In genomic region chr14:53943751-53944083, GRCh38 we compare ENCODE assay signal across 24 cellular contexts. TPM values are rescaled to one million over a fixed set of nuclear protein-coding genes. Genes with fewer than 3 reads are reported as not detected.
DNase-seq lines count a peak whose midpoint lies in the region; ATAC-seq, FAIRE-seq and TF ChIP-seq lines count a peak whose summit lies in the region.
"Had no signal": no experiment of that assay in that cellular context is flagged by ENCODE, and none has a peak within 500 bp of the region (broad histone marks: within the 10 kb centered on the region; RNA-seq: fewer than 3 reads in every experiment).

No MANE protein-coding gene starts in this region.

- H4K8ac ChIP-seq in H1 (ENCODE audit: extremely low read depth, insufficient read depth, low read length), result no peak overlapping the region

- H3K79me2 ChIP-seq in H1 (ENCODE audit: control insufficient read depth in 1 of 2, insufficient read depth in 2 of 2, low read length in 2 of 2) (no peaks in the 10 kb centered on the region), neural progenitor cell (ENCODE audit: low read depth) (no peaks in the 10 kb centered on the region), GM23248 (ENCODE audit: insufficient read depth) (no peaks in the 10 kb centered on the region)

- no peak for TF ChIP-seq EP300 in H1 (IDR thresholded peaks at IDR 0.05; ENCODE audit: borderline replicate concordance in 1 of 2, low read depth in 2 of 2, low read length in 2 of 2)

- H3K9ac ChIP-seq in HUES48 (ENCODE audit: low read depth, low read length) (no peak overlapping the region; the same call in 1 of the 2 replicates), H1 (replicated peaks in 1 of 4; ENCODE audit: extremely low read depth in 1 of 4, low read depth in 3 of 4, low read length in 3 of 4) (no peak overlapping the region), neural progenitor cell (no peak overlapping the region), GM23248 (no peak overlapping the region)

- TF ChIP-seq CTCF in H1 (IDR thresholded peaks at IDR 0.05; ENCODE audit: control extremely low read depth in 1 of 3, insufficient read depth in 1 of 3, low read depth in 1 of 3, low read length in 3 of 3) (no peak), neural progenitor cell (IDR thresholded peaks at IDR 0.05) (no peak)

- no peak overlapping the region for H3K56ac ChIP-seq in H1 (replicated peaks; ENCODE audit: insufficient read length, low read depth, low read length)

- H3K27ac Mint-ChIP-seq in neural progenitor cell, result no peak overlapping the region
- no peak overlapping the region for H3K27ac Mint-ChIP-seq in stimulated activated effector memory CD8-positive, alpha-beta T cell treated with anti-CD3 and anti-CD28 coated beads, Interleukin-12 subunit alpha, Interleukin-12 subunit beta, amount 100 ng/mL, for 72 hours
- H3K27ac Mint-ChIP-seq: activated CD4-positive, alpha-beta T cell treated with anti-CD3 and anti-CD28 coated beads, Interleukin-2, amount 10 ng/mL, durations not matched to agents 24 days and 14 days; activated T-cell treated with anti-CD3 and anti-CD28 coated beads, Interleukin-2, amount 50 U/mL, for 24 hours; CD4-positive, CD25-positive, alpha-beta regulatory T cell; naive thymus-derived CD8-positive, alpha-beta T cell had no signal

- H3K23me2 ChIP-seq in H1 (ENCODE audit: low read depth, low read length), result peaks cover 8% of the 10 kb centered on the region

- peak overlapping the region; percentile 54; the same call in 1 of the 2 replicates for H2AK5ac ChIP-seq in H1 (ENCODE audit: low read depth, low read length)

- H3K4me2 ChIP-seq in H1 (ENCODE audit: insufficient read depth in 1 of 2, low read depth in 2 of 2, low read length in 2 of 2) (peak overlapping the region; percentile 50 to 86), neural progenitor cell (peak overlapping the region; percentile 48), GM23248 (ENCODE audit: unreplicated experiment) (no peak overlapping the region)
- H3K4me2 ChIP-seq: PC-9 had no signal

- no peak overlapping the region for H3K23ac ChIP-seq in H1 (ENCODE audit: insufficient read length)

- CTCF ChIA-PET in H1 (lab: Charles Lee; ENCODE audit: partially characterized antibody), result interaction anchor here (1.1 kb wide), 1 partner anchor 385 kb away, joined by 3 read pairs; no protein-coding TSS in a partner anchor

- no peak overlapping the region for H4K91ac ChIP-seq in H1 (replicated peaks; ENCODE audit: insufficient read length, low read length)

- WGBS in H1 (ENCODE audit: extremely low coverage in 1 of 2, insufficient coverage in 1 of 2, insufficient read length in 1 of 2, insufficient replicate concordance in 2 of 2, low coverage in 1 of 2, low lambda C conversion rate in 2 of 2, missing lambda C conversion rate in 1 of 2), 2 experiments, result 28% methylated on average over 2 of the region's 2 CpGs; no CpG with 5 or more reads in 1 of the 2 experiments
- WGBS in GM23248 (ENCODE audit: low coverage in 1 of 2, low lambda C conversion rate in 2 of 2, missing lambda C conversion rate in 2 of 2), 2 experiments, result 42 to 54% methylated on average over 2 of the region's 2 CpGs

- no peak overlapping the region for H2BK20ac ChIP-seq in H1 (ENCODE audit: low read length)

- no peak overlapping the region for H3K4me3 Mint-ChIP-seq in neural progenitor cell
- no peak overlapping the region for H3K4me3 Mint-ChIP-seq in stimulated activated effector memory CD8-positive, alpha-beta T cell treated with anti-CD3 and anti-CD28 coated beads, Interleukin-12 subunit alpha, Interleukin-12 subunit beta, amount 100 ng/mL, for 72 hours
- H3K4me3 Mint-ChIP-seq: activated CD4-positive, alpha-beta T cell treated with anti-CD3 and anti-CD28 coated beads, Interleukin-2, amount 10 ng/mL, durations not matched to agents 24 days and 14 days; activated T-cell treated with anti-CD3 and anti-CD28 coated beads, Interleukin-2, amount 50 U/mL, for 24 hours; CD4-positive, CD25-positive, alpha-beta regulatory T cell; naive thymus-derived CD8-positive, alpha-beta T cell had no signal

- no peaks in the 10 kb centered on the region for H3K79me1 ChIP-seq in H1 (ENCODE audit: low read depth, low read length)

- H2BK5ac ChIP-seq in H1 (ENCODE audit: low read depth, low read length), result no peak overlapping the region; the same call in 1 of the 2 replicates

- H4K20me1 ChIP-seq in H1 (replicated peaks in 1 of 2; ENCODE audit: control insufficient read depth in 1 of 2, insufficient read depth in 2 of 2, low read length in 2 of 2) (no peaks in the 10 kb centered on the region), neural progenitor cell (ENCODE audit: low read depth) (peaks cover 22% of the 10 kb centered on the region), GM23248 (ENCODE audit: insufficient read depth) (no peaks in the 10 kb centered on the region)

- H3K27me3 ChIP-seq in HUES48 (ENCODE audit: control insufficient read depth, insufficient read depth, low read length) (peaks cover 51% of the 10 kb centered on the region), H1 (replicated peaks in 1 of 4; ENCODE audit: control insufficient read depth in 3 of 4, extremely low read depth in 1 of 4, insufficient read depth in 3 of 4, low read length in 3 of 4) (peaks cover 7 to 32% (median 26%) of the 10 kb centered on the region in 4 experiments), neural progenitor cell (peaks cover 49% of the 10 kb centered on the region), GM23248 (replicated peaks; ENCODE audit: insufficient read depth) (peaks cover 27% of the 10 kb centered on the region)

- H3K9me3 ChIP-seq in HUES48 (ENCODE audit: control insufficient read depth, insufficient read depth, low read length), result no peaks in the 10 kb centered on the region
- no peaks in the 10 kb centered on the region for H3K9me3 ChIP-seq in H1 (ENCODE audit: insufficient read depth in 2 of 2, low read depth in 1 of 2, low read length in 1 of 2)
- H3K9me3 ChIP-seq in neural progenitor cell (ENCODE audit: low read depth), result no peaks in the 10 kb centered on the region
- H3K9me3 ChIP-seq in GM23248 (ENCODE audit: low read depth), result no peaks in the 10 kb centered on the region
- H3K9me3 ChIP-seq: spleen had no signal

- DNase-seq in G401 (ENCODE audit: low spot score) (peak; percentile 43), H1 (ENCODE audit: low read depth in 1 of 2, low spot score in 2 of 2) (no peak), neural progenitor cell (ENCODE audit: low spot score) (no peak), GM23248 (no peak)
- no peak for DNase-seq in stimulated activated effector memory CD8-positive, alpha-beta T cell treated with anti-CD3 and anti-CD28 coated beads, Interleukin-12 subunit alpha, Interleukin-12 subunit beta, amount 100 ng/mL, for 72 hours (ENCODE audit: low spot score in 2 of 2)
- DNase-seq: activated CD4-positive, alpha-beta T cell treated with anti-CD3 and anti-CD28 coated beads, Interleukin-2, amount 10 ng/mL, durations not matched to agents 24 days and 14 days; activated gamma-delta T cell; activated T-cell treated with anti-CD3 and anti-CD28 coated beads, Interleukin-2, amount 50 U/mL, for 24 hours; CD4-positive, CD25-positive, alpha-beta regulatory T cell; central memory CD4-positive, alpha-beta T cell; dorsolateral prefrontal cortex; islet precursor cell; left ventricle myocardium superior; naive thymus-derived CD8-positive, alpha-beta T cell; NCI-H187 treated with DMSO at 0.1 percent for 48 hours; NCI-H2171 treated with DMSO at 0.1 percent for 48 hours; NK-92 treated with Interleukin-12 subunit alpha and Interleukin-12 subunit beta, amount 100 ng/mL, for 24 hours; PC-9; spleen; stimulated activated CD4-positive, alpha-beta T cell treated with anti-CD3 and anti-CD28 coated beads, Interleukin-2, amount 100 ng/mL, for 48 hours; trophoblast cell had no signal

- in situ Hi-C loops in G401 (cut with HindIII; ENCODE audit: low sequenced_read_pairs), result loop anchor here (25.0 kb wide), 1 partner anchor 394 kb away; no protein-coding TSS in a partner anchor
- in situ Hi-C loops in GM23248 (cut with MboI), result no loop called here

- no peak overlapping the region for H4K5ac ChIP-seq in H1 (ENCODE audit: insufficient read length, low read depth, low read length)

- H3K4ac ChIP-seq in H1 (replicated peaks; ENCODE audit: insufficient read length, low read depth, low read length), result no peak overlapping the region

- peak overlapping the region; percentile 88 for H3K27ac ChIP-seq in HUES48 (ENCODE audit: low read depth, low read length)
- no peak overlapping the region for H3K27ac ChIP-seq in H1 (ENCODE audit: low read depth, low read length)
- no peak overlapping the region for H3K27ac ChIP-seq in neural progenitor cell
- no peak overlapping the region for H3K27ac ChIP-seq in GM23248
- H3K27ac ChIP-seq: dorsolateral prefrontal cortex, PC-9, spleen had no signal

- H3K4me1 ChIP-seq in HUES48 (ENCODE audit: control insufficient read depth, insufficient read depth, low read length) (peaks cover 56% of the 10 kb centered on the region), H1 (replicated peaks in 1 of 4; ENCODE audit: control insufficient read depth in 3 of 4, insufficient read depth in 4 of 4, low read length in 3 of 4) (peaks cover 3 to 24% (median 19%) of the 10 kb centered on the region in 4 experiments), neural progenitor cell (peaks cover 54% of the 10 kb centered on the region), GM23248 (ENCODE audit: insufficient read depth) (no peaks in the 10 kb centered on the region)

- H3K4me1 Mint-ChIP-seq in neural progenitor cell, result peaks cover 57% of the 10 kb centered on the region
- no peaks in the 10 kb centered on the region for H3K4me1 Mint-ChIP-seq in stimulated activated effector memory CD8-positive, alpha-beta T cell treated with anti-CD3 and anti-CD28 coated beads, Interleukin-12 subunit alpha, Interleukin-12 subunit beta, amount 100 ng/mL, for 72 hours
- H3K4me1 Mint-ChIP-seq: activated CD4-positive, alpha-beta T cell treated with anti-CD3 and anti-CD28 coated beads, Interleukin-2, amount 10 ng/mL, durations not matched to agents 24 days and 14 days; CD4-positive, CD25-positive, alpha-beta regulatory T cell; naive thymus-derived CD8-positive, alpha-beta T cell had no signal

- H3K36me3 ChIP-seq in HUES48 (ENCODE audit: control insufficient read depth, insufficient read depth, low read length), result no peaks in the 10 kb centered on the region
- no peaks in the 10 kb centered on the region for H3K36me3 ChIP-seq in H1 (ENCODE audit: control insufficient read depth in 2 of 4, insufficient read depth in 4 of 4, low read length in 3 of 4)
- no peaks in the 10 kb centered on the region for H3K36me3 ChIP-seq in neural progenitor cell
- H3K36me3 ChIP-seq in GM23248 (ENCODE audit: low read depth), result no peaks in the 10 kb centered on the region
- H3K36me3 ChIP-seq: spleen had no signal

- H3F3A ChIP-seq in neural progenitor cell (ENCODE audit: low read depth), result peaks cover 40% of the 10 kb centered on the region
- no peaks in the 10 kb centered on the region for H3F3A ChIP-seq in GM23248 (ENCODE audit: insufficient read depth)

- no peak overlapping the region for H2BK120ac ChIP-seq in H1 (replicated peaks; ENCODE audit: low read depth, low read length)

- no peak overlapping the region for H3K18ac ChIP-seq in H1 (ENCODE audit: extremely low read depth, low read length)

- H3K9me2 ChIP-seq in GM23248 (ENCODE audit: insufficient read depth), result no peaks in the 10 kb centered on the region

- peaks cover 6% of the 10 kb centered on the region for H3K27me3 Mint-ChIP-seq in neural progenitor cell (ENCODE audit: insufficient read depth, low read depth)

- H2AFZ ChIP-seq in H1 (ENCODE audit: low read length), result no peak overlapping the region
- H2AFZ ChIP-seq in neural progenitor cell (replicated peaks), result no peak overlapping the region
- no peak overlapping the region for H2AFZ ChIP-seq in GM23248
- H2AFZ ChIP-seq: PC-9 had no signal

- H3K36me3 Mint-ChIP-seq in neural progenitor cell, result peaks cover under 1% of the 10 kb centered on the region
- H3K36me3 Mint-ChIP-seq in stimulated activated effector memory CD8-positive, alpha-beta T cell treated with anti-CD3 and anti-CD28 coated beads, Interleukin-12 subunit alpha, Interleukin-12 subunit beta, amount 100 ng/mL, for 72 hours, result no peaks in the 10 kb centered on the region
- H3K36me3 Mint-ChIP-seq: CD4-positive, CD25-positive, alpha-beta regulatory T cell had no signal

- no peaks in the 10 kb centered on the region for H3K9me3 Mint-ChIP-seq in neural progenitor cell
- no peaks in the 10 kb centered on the region for H3K9me3 Mint-ChIP-seq in stimulated activated effector memory CD8-positive, alpha-beta T cell treated with anti-CD3 and anti-CD28 coated beads, Interleukin-12 subunit alpha, Interleukin-12 subunit beta, amount 100 ng/mL, for 72 hours
- H3K9me3 Mint-ChIP-seq: activated CD4-positive, alpha-beta T cell treated with anti-CD3 and anti-CD28 coated beads, Interleukin-2, amount 10 ng/mL, durations not matched to agents 24 days and 14 days; activated T-cell treated with anti-CD3 and anti-CD28 coated beads, Interleukin-2, amount 50 U/mL, for 24 hours had no signal

- no peak for TF ChIP-seq POLR2A in H1 (IDR thresholded peaks at IDR 0.05; ENCODE audit: control extremely low read depth in 1 of 2, low read depth in 2 of 2, low read length in 2 of 2)

- no peak for TF ChIP-seq RAD21 in H1 (IDR thresholded peaks at IDR 0.05 in 1 of 2, conservative IDR thresholded peaks at IDR 0.05 in 1 of 2; ENCODE audit: low read depth in 2 of 2, low read length in 2 of 2)

- H2BK12ac ChIP-seq in H1 (ENCODE audit: low read depth, low read length), result peak overlapping the region; percentile 78

- POLR2A ChIA-PET in H1 (lab: Charles Lee; ENCODE audit: partially characterized antibody), result interaction anchor here (0.6 to 3.3 kb wide), 4 partner anchors 11 to 328 kb away, joined by 3 to 29 read pairs (median 3); partner anchors contain the start of gene BMP4

- no peak overlapping the region for H2BK15ac ChIP-seq in H1 (ENCODE audit: low read length)

- no peak for ATAC-seq in stimulated activated effector memory CD8-positive, alpha-beta T cell treated with anti-CD3 and anti-CD28 coated beads, Interleukin-12 subunit alpha, Interleukin-12 subunit beta, amount 100 ng/mL, for 72 hours
- no peak for ATAC-seq in GM21515 (IDR thresholded peaks at IDR 0.05; ENCODE audit: unreplicated experiment)
- ATAC-seq: left ventricle myocardium superior; naive thymus-derived CD8-positive, alpha-beta T cell; Right ventricle myocardium inferior had no signal

- H3K4me3 ChIP-seq in HUES48 (ENCODE audit: low read depth, low read length) (no peak overlapping the region), H1 (ENCODE audit: extremely low read depth in 1 of 4, insufficient read depth in 2 of 4, low read depth in 3 of 4, low read length in 4 of 4) (peak overlapping the region in 1 of 4 experiments; percentile 30; a peak in 1 of 8 replicates), neural progenitor cell (peak overlapping the region; percentile 5), GM23248 (no peak overlapping the region)
- H3K4me3 ChIP-seq: dorsolateral prefrontal cortex, PC-9, spleen had no signal

- no peak overlapping the region for H3K14ac ChIP-seq in H1 (ENCODE audit: insufficient read length)

- FAIRE-seq in H1 (lab: Jason Lieb, UNC), result no peak

RNA-seq across cellular contexts. Expression of gene BMP4, which starts 12.9 kb away (rescaled TPM):
- total RNA-seq in G401 (2014; rRNA removed; shearing (Covaris generic)), result 461 and 546 TPM in 2 replicates
- 5.4 and 5.9 TPM in 2 replicates for total RNA-seq in H1 (2021; fragmentation: NEBNext Ultra II Directional; extraction: Animal tissue kit (Norgen Biotek cat#: 25700))
- polyA plus RNA-seq in H1 (2011; rRNA removed) (2.3 and 4.2 TPM in 2 replicates), GM23248 (2016; fragmentation: Nextera tagmentation; extraction: Ambion mirVana) (not detected in 2 replicates)
- polyA plus RNA-seq in H1 (2011; cell fraction: cytosol; rRNA removed), result 3.7 TPM
- 3.4 TPM for polyA plus RNA-seq in H1 (2011; cell fraction: nucleus; rRNA removed)
- 2.7 to 4.9 TPM (median 3.5 TPM) in 4 replicates for polyA plus RNA-seq in H1 (2012, experiment 1 of 2)
- polyA plus RNA-seq in H1 (2012, experiment 2 of 2), result 3.0 TPM
- 4.2 TPM for polyA plus RNA-seq in H1 (2013, experiment 1 of 2)
- 4.5 TPM for polyA plus RNA-seq in H1 (2013, experiment 2 of 2)
- polyA minus RNA-seq in H1 (2011; rRNA and poly(A)+ RNA removed), result 2.0 and 3.6 TPM in 2 replicates
- 3.2 TPM for polyA minus RNA-seq in H1 (2011; cell fraction: cytosol; rRNA and poly(A)+ RNA removed)
- 3.0 TPM for polyA minus RNA-seq in H1 (2011; cell fraction: nucleus; rRNA and poly(A)+ RNA removed)
- 11.0 and 18.4 TPM in 2 replicates for total RNA-seq in neural progenitor cell (ENCODE audit: low replicate concordance)
- total RNA-seq in GM23248 (2014; rRNA removed; shearing (Covaris generic)), result not detected in 2 replicates
- total RNA-seq: activated CD4-positive, alpha-beta T cell treated with anti-CD3 and anti-CD28 coated beads, Interleukin-2, amount 10 ng/mL, durations not matched to agents 24 days and 14 days; CD4-positive, CD25-positive, alpha-beta regulatory T cell had no signal
- polyA plus RNA-seq: naive thymus-derived CD8-positive, alpha-beta T cell had no signal

Comparison
In these comparisons a context has a peak if more than half of its experiments do, and no peak if none do; other contexts are left out.
1. RNA of gene BMP4, which starts 12.9 kb away (total RNA-seq): 461 to 546 TPM in G401; 11.0 to 18.4 TPM in neural progenitor cell, 5.4 to 5.9 TPM in H1 and not detected in GM23248; every median in the first group is over 10 times any median in the second.